9 cellular contexts compared by ENCODE assay signal in the genomic region with DNA sequence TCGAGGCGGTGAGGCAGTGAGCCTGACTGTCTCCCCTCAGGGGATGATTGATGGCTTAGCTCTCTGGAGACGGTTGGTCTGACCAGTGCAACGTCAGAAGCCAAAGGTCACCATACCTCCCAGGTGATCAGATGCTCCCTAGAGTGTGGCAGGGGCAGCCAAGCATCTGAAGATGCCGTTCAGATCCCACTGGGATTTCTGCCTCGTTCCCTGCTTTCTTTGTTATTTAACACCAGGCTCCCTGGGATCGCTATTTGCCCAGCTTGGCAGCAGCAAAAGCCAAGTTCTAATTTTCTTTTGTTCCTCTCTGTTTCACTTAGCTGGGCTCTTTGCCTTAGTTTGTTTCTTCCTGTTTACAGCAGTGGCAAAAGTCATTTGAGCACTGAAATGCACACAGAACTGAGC. TPM values are rescaled to one million over a fixed set of nuclear protein-coding genes. Genes with fewer than 3 reads are reported as not detected.
A peak's percentile ranks its signal among the peaks of the same experiment; 100 is the strongest.
DNase-seq lines count a peak whose midpoint lies in the region; ATAC-seq, FAIRE-seq and TF ChIP-seq lines count a peak whose summit lies in the region.
"Had no signal": no experiment of that assay in that cellular context is flagged by ENCODE, and none has a peak within 500 bp of the region (broad histone marks: within the 10 kb centered on the region; RNA-seq: fewer than 3 reads in every experiment).

No MANE protein-coding gene starts in this region.

- H4K20me1 ChIP-seq in smooth muscle cell (ENCODE audit: low read depth), result peaks cover 51% of the 10 kb centered on the region

- H3K27me3 ChIP-seq in iPS DF 6.9 (ENCODE audit: control insufficient read depth, insufficient read depth, low read length) (no peaks in the 10 kb centered on the region), smooth muscle cell (ENCODE audit: low read depth) (no peaks in the 10 kb centered on the region)

- H3K9me3 ChIP-seq in iPS DF 6.9 (ENCODE audit: control insufficient read depth, insufficient read depth, low read length) (no peaks in the 10 kb centered on the region), smooth muscle cell (replicated peaks; ENCODE audit: low read depth) (no peaks in the 10 kb centered on the region)

- no peak for DNase-seq in HTR-8/SVneo (ENCODE audit: insufficient read length, low spot score)
- DNase-seq in RPMI7951 (ENCODE audit: low read depth), result peak; percentile 38
- peak; percentile 68 for DNase-seq in iPS DF 6.9 (ENCODE audit: low read depth, low spot score)
- no peak for DNase-seq in smooth muscle cell (lab: John Stamatoyannopoulos, UW; ENCODE audit: unreplicated experiment)
- no peak for DNase-seq in NCI-H524 (lab: John Stamatoyannopoulos, UW)
- DNase-seq in stimulated activated CD4-positive, alpha-beta T cell treated with anti-CD3 and anti-CD28 coated beads, Interleukin-4, amount 100 ng/mL, for 1 hour, result no peak
- DNase-seq: activated T-cell treated with anti-CD3 and anti-CD28 coated beads, Interleukin-2, amount 50 U/mL, for 72 hours; PC-9 had no signal

- no peak for ATAC-seq in GM19452 (IDR thresholded peaks at IDR 0.05; ENCODE audit: unreplicated experiment)

- peaks cover 30% of the 10 kb centered on the region for H3K79me2 ChIP-seq in smooth muscle cell (ENCODE audit: low read depth)

- H3K36me3 ChIP-seq in iPS DF 6.9 (ENCODE audit: control insufficient read depth, insufficient read depth, low read length) (no peaks in the 10 kb centered on the region), smooth muscle cell (ENCODE audit: low read depth) (no peaks in the 10 kb centered on the region)

- FAIRE-seq in HTR-8/SVneo (lab: Jason Lieb, UNC), result peak; percentile 63

- no peak overlapping the region for H3K4me3 ChIP-seq in iPS DF 6.9 (ENCODE audit: low read length)
- no peak overlapping the region for H3K4me3 ChIP-seq in smooth muscle cell
- H3K4me3 ChIP-seq: PC-9 had no signal

- peaks cover 21% of the 10 kb centered on the region for H3F3A ChIP-seq in smooth muscle cell (ENCODE audit: low read depth)

- H2AFZ ChIP-seq in smooth muscle cell (ENCODE audit: low read depth), result no peak overlapping the region
- H2AFZ ChIP-seq: PC-9 had no signal

- H3K4me2 ChIP-seq in smooth muscle cell, result peak overlapping the region; percentile 42
- H3K4me2 ChIP-seq: PC-9 had no signal

- no peak overlapping the region for H3K27ac ChIP-seq in iPS DF 6.9 (ENCODE audit: low read length)
- H3K27ac ChIP-seq in smooth muscle cell (ENCODE audit: low read depth), result peak overlapping the region; percentile 29
- H3K27ac ChIP-seq: PC-9 had no signal

- WGBS in iPS DF 6.9 (ENCODE audit: insufficient coverage, insufficient read length), result no CpG with 5 or more reads among the region's 7 CpGs
- 20% methylated on average over 7 of the region's 7 CpGs for WGBS in smooth muscle cell (ENCODE audit: low lambda C conversion rate)

- no peak for TF ChIP-seq CTCF in smooth muscle cell (IDR thresholded peaks at IDR 0.05; ENCODE audit: borderline replicate concordance, insufficient read depth, poor library complexity, severe bottlenecking)

- H3K4me1 ChIP-seq in iPS DF 6.9 (ENCODE audit: control insufficient read depth, insufficient read depth, low read length) (peaks cover 3% of the 10 kb centered on the region; the same call in 1 of the 2 replicates), smooth muscle cell (ENCODE audit: low read depth) (peaks cover 13% of the 10 kb centered on the region)

- no peak overlapping the region for H3K9ac ChIP-seq in smooth muscle cell (ENCODE audit: low read depth)

RNA-seq across cellular contexts. Expression of gene SVIL, which starts 53.5 kb away (rescaled TPM):
- total RNA-seq in RPMI7951 (2014; rRNA removed; shearing (Covaris generic)), result 23.4 and 23.7 TPM in 2 replicates
- total RNA-seq in smooth muscle cell, result 28.5 and 32.5 TPM in 2 replicates
- 33.0 and 59.4 TPM in 2 replicates for polyA plus RNA-seq in smooth muscle cell

Comparison
In these comparisons a context has a peak if more than half of its experiments do, and no peak if none do; other contexts are left out.
1. DNase-seq: peak in RPMI7951 (single experiment) and iPS DF 6.9 (single experiment); none in HTR-8/SVneo (single experiment), smooth muscle cell (single experiment), NCI-H524 (0 of 2) and stimulated activated CD4-positive, alpha-beta T cell treated with anti-CD3 and anti-CD28 coated beads, Interleukin-4, amount 100 ng/mL, for 1 hour (single experiment).